Comparison of ENCODE assay signal across 24 cellular contexts in genomic region chr17:7063518-7064094, GRCh38. TPM values are rescaled to one million over a fixed set of nuclear protein-coding genes. Genes with fewer than 3 reads are reported as not detected.
DNase-seq lines count a peak whose midpoint lies in the region; ATAC-seq and TF ChIP-seq lines count a peak whose summit lies in the region.
"Had no signal": no experiment of that assay in that cellular context is flagged by ENCODE, and none has a peak within 500 bp of the region (broad histone marks: within the 10 kb centered on the region; RNA-seq: fewer than 3 reads in every experiment).

No MANE protein-coding gene starts in this region.

- intact Hi-C loops in activated CD8-positive, alpha-beta T cell treated with anti-CD3 and anti-CD28 coated beads for 36 hours (cut with micrococcal nuclease): no loop called here

- no peaks in the 10 kb centered on the region for H3K36me3 Mint-ChIP-seq in activated CD8-positive, alpha-beta T cell treated with anti-CD3 and anti-CD28 coated beads for 36 hours (ENCODE audit: low read depth)
- H3K36me3 Mint-ChIP-seq in activated CD8-positive, alpha-beta T cell treated with anti-CD3 and anti-CD28 coated beads, Interleukin-2, amount 10 ng/mL, durations not matched to agents 7 days and 5 days (ENCODE audit: low read depth): no peaks in the 10 kb centered on the region

- CTCF ChIA-PET in activated CD8-positive, alpha-beta T cell treated with anti-CD3 and anti-CD28 coated beads for 36 hours (lab: Charles Lee): interaction anchor here (0.9 to 1.2 kb wide), 3 partner anchors 18 to 73 kb away, joined by 3 to 4 read pairs (median 3); no protein-coding TSS in a partner anchor
- CTCF ChIA-PET in activated CD8-positive, alpha-beta T cell treated with anti-CD3 and anti-CD28 coated beads, Interleukin-2, amount 10 ng/mL, durations not matched to agents 7 days and 5 days (lab: Charles Lee): interaction anchor here (1.8 kb wide), 1 partner anchor 12 kb away, joined by 9 read pairs; no protein-coding TSS in a partner anchor

- peaks cover 9% of the 10 kb centered on the region for H3K9me3 Mint-ChIP-seq in activated CD8-positive, alpha-beta T cell treated with anti-CD3 and anti-CD28 coated beads for 36 hours
- H3K9me3 Mint-ChIP-seq in activated CD8-positive, alpha-beta T cell treated with anti-CD3 and anti-CD28 coated beads, Interleukin-2, amount 10 ng/mL, durations not matched to agents 7 days and 5 days (ENCODE audit: insufficient read depth): peaks cover 9% of the 10 kb centered on the region

- ATAC-seq in activated CD8-positive, alpha-beta T cell treated with anti-CD3 and anti-CD28 coated beads for 36 hours: no peak
- ATAC-seq in activated CD8-positive, alpha-beta T cell treated with anti-CD3 and anti-CD28 coated beads, Interleukin-2, amount 10 ng/mL, durations not matched to agents 7 days and 5 days: no peak
- ATAC-seq in GM18861 (IDR thresholded peaks at IDR 0.05; ENCODE audit: unreplicated experiment) (no peak), HG03439 (IDR thresholded peaks at IDR 0.05; ENCODE audit: unreplicated experiment) (no peak)
- ATAC-seq: GM12878; HCT116; left lung; right cardiac atrium; stimulated activated memory B cell treated with anti-CD40 and anti-IgM and Interleukin-4, amounts not matched to agents 10 μg/mL and 1 μg/mL and 100 μg/mL, for 72 hours had no signal

- DNase-seq in activated CD8-positive, alpha-beta T cell treated with anti-CD3 and anti-CD28 coated beads for 36 hours: no peak
- no peak for DNase-seq in activated CD8-positive, alpha-beta T cell treated with anti-CD3 and anti-CD28 coated beads, Interleukin-2, amount 10 ng/mL, durations not matched to agents 7 days and 5 days
- peak; percentile 24 for DNase-seq in epithelial cell of esophagus (ENCODE audit: low read depth)
- no peak for DNase-seq in GDM1 (lab: John Stamatoyannopoulos, UW)
- DNase-seq: 8988T; activated CD4-positive, alpha-beta T cell treated with anti-CD3 and anti-CD28 coated beads, Interleukin-2, amount 50 U/mL, for 1 hour; activated naive CD4-positive, alpha-beta T cell treated with anti-CD3 and anti-CD28 coated beads for 36 hours; activated T-cell treated with anti-CD3 and anti-CD28 coated beads for 4 hours; cortex of kidney; GF-D8; Karpas-422; NCI-H1105 treated with DMSO at 0.1 percent for 48 hours; right cardiac atrium; SHP77 treated with DMSO at 0.1 percent for 48 hours; stimulated activated CD4-positive, alpha-beta T cell treated with anti-CD3 and anti-CD28 coated beads, Interleukin-15, amount 100 ng/mL, for 24 hours; T-helper 1 cell; thyroid gland had no signal

- H3K27me3 Mint-ChIP-seq in activated CD8-positive, alpha-beta T cell treated with anti-CD3 and anti-CD28 coated beads for 36 hours: peaks cover 10% of the 10 kb centered on the region
- H3K27me3 Mint-ChIP-seq in activated CD8-positive, alpha-beta T cell treated with anti-CD3 and anti-CD28 coated beads, Interleukin-2, amount 10 ng/mL, durations not matched to agents 7 days and 5 days (ENCODE audit: low read depth): peaks cover 9% of the 10 kb centered on the region

- no peak overlapping the region for H3K4me3 Mint-ChIP-seq in activated CD8-positive, alpha-beta T cell treated with anti-CD3 and anti-CD28 coated beads for 36 hours
- no peak overlapping the region for H3K4me3 Mint-ChIP-seq in activated CD8-positive, alpha-beta T cell treated with anti-CD3 and anti-CD28 coated beads, Interleukin-2, amount 10 ng/mL, durations not matched to agents 7 days and 5 days
- H3K4me3 Mint-ChIP-seq: activated naive CD4-positive, alpha-beta T cell treated with anti-CD3 and anti-CD28 coated beads for 36 hours; stimulated activated memory B cell treated with anti-CD40 and anti-IgM and Interleukin-4, amounts not matched to agents 10 μg/mL and 1 μg/mL and 100 μg/mL, for 72 hours had no signal

- peak overlapping the region; percentile 22 for H3K27ac Mint-ChIP-seq in activated CD8-positive, alpha-beta T cell treated with anti-CD3 and anti-CD28 coated beads for 36 hours
- H3K27ac Mint-ChIP-seq in activated CD8-positive, alpha-beta T cell treated with anti-CD3 and anti-CD28 coated beads, Interleukin-2, amount 10 ng/mL, durations not matched to agents 7 days and 5 days: no peak overlapping the region
- H3K27ac Mint-ChIP-seq: activated naive CD4-positive, alpha-beta T cell treated with anti-CD3 and anti-CD28 coated beads for 36 hours; stimulated activated memory B cell treated with anti-CD40 and anti-IgM and Interleukin-4, amounts not matched to agents 10 μg/mL and 1 μg/mL and 100 μg/mL, for 72 hours had no signal

- H3K4me1 Mint-ChIP-seq in activated CD8-positive, alpha-beta T cell treated with anti-CD3 and anti-CD28 coated beads for 36 hours (ENCODE audit: low read depth): peaks cover 18% of the 10 kb centered on the region
- no peaks in the 10 kb centered on the region for H3K4me1 Mint-ChIP-seq in activated CD8-positive, alpha-beta T cell treated with anti-CD3 and anti-CD28 coated beads, Interleukin-2, amount 10 ng/mL, durations not matched to agents 7 days and 5 days (ENCODE audit: low read depth)

- TF ChIP-seq CTCF in activated CD8-positive, alpha-beta T cell treated with anti-CD3 and anti-CD28 coated beads for 36 hours (IDR thresholded peaks at IDR 0.05): no peak
- TF ChIP-seq CTCF in epithelial cell of esophagus (IDR thresholded peaks at IDR 0.05; ENCODE audit: insufficient read depth, low read depth, low read length, missing control alignments): no peak

- POLR2A ChIA-PET in activated CD8-positive, alpha-beta T cell treated with anti-CD3 and anti-CD28 coated beads for 36 hours (lab: Charles Lee): no interaction called here
- POLR2A ChIA-PET in activated CD8-positive, alpha-beta T cell treated with anti-CD3 and anti-CD28 coated beads, Interleukin-2, amount 10 ng/mL, durations not matched to agents 7 days and 5 days (lab: Charles Lee): no interaction called here

- no peak overlapping the region for H3K4me3 ChIP-seq in epithelial cell of esophagus (ENCODE audit: low read length)
- H3K4me3 ChIP-seq: GM12878, left lung, thyroid gland had no signal

RNA-seq across cellular contexts. Expression of gene CLEC10A, which starts 16.4 kb away (rescaled TPM):
- total RNA-seq in activated CD8-positive, alpha-beta T cell treated with anti-CD3 and anti-CD28 coated beads for 36 hours: not detected
- not detected for total RNA-seq in activated CD8-positive, alpha-beta T cell treated with anti-CD3 and anti-CD28 coated beads, Interleukin-2, amount 10 ng/mL, durations not matched to agents 7 days and 5 days
- total RNA-seq: activated naive CD4-positive, alpha-beta T cell treated with anti-CD3 and anti-CD28 coated beads for 36 hours; glomerular endothelial cell; GM12878 had no signal

RNA-seq across cellular contexts. Expression of gene SLC16A11, which starts 19.7 kb away (rescaled TPM):
- 1 to 10 TPM; 3.1 to 3.4 TPM for total RNA-seq in activated CD8-positive, alpha-beta T cell treated with anti-CD3 and anti-CD28 coated beads for 36 hours
- under 1 TPM; 0.34 to 0.39 TPM for total RNA-seq in activated CD8-positive, alpha-beta T cell treated with anti-CD3 and anti-CD28 coated beads, Interleukin-2, amount 10 ng/mL, durations not matched to agents 7 days and 5 days

RNA-seq across cellular contexts. Expression of gene SLC16A13, which starts 27.8 kb away (rescaled TPM):
- total RNA-seq in activated CD8-positive, alpha-beta T cell treated with anti-CD3 and anti-CD28 coated beads for 36 hours: 1 to 10 TPM; 4.8 to 5.9 TPM
- total RNA-seq in activated CD8-positive, alpha-beta T cell treated with anti-CD3 and anti-CD28 coated beads, Interleukin-2, amount 10 ng/mL, durations not matched to agents 7 days and 5 days: 10 to 100 TPM; 14.8 to 15.0 TPM

RNA-seq across cellular contexts. Expression of gene BCL6B, which starts 40.8 kb away (rescaled TPM):
- 1 to 10 TPM; 1.2 to 2.4 TPM for total RNA-seq in activated CD8-positive, alpha-beta T cell treated with anti-CD3 and anti-CD28 coated beads for 36 hours
- under 1 TPM; 0.47 to 0.63 TPM for total RNA-seq in activated CD8-positive, alpha-beta T cell treated with anti-CD3 and anti-CD28 coated beads, Interleukin-2, amount 10 ng/mL, durations not matched to agents 7 days and 5 days

RNA-seq across cellular contexts. Expression of gene ASGR2, which starts 51.0 kb away (rescaled TPM):
- total RNA-seq in activated CD8-positive, alpha-beta T cell treated with anti-CD3 and anti-CD28 coated beads for 36 hours: not detected
- not detected for total RNA-seq in activated CD8-positive, alpha-beta T cell treated with anti-CD3 and anti-CD28 coated beads, Interleukin-2, amount 10 ng/mL, durations not matched to agents 7 days and 5 days
- total RNA-seq: activated naive CD4-positive, alpha-beta T cell treated with anti-CD3 and anti-CD28 coated beads for 36 hours; glomerular endothelial cell; GM12878 had no signal
